Comparison of ENCODE assay signal across 19 cellular contexts in the genomic region with DNA sequence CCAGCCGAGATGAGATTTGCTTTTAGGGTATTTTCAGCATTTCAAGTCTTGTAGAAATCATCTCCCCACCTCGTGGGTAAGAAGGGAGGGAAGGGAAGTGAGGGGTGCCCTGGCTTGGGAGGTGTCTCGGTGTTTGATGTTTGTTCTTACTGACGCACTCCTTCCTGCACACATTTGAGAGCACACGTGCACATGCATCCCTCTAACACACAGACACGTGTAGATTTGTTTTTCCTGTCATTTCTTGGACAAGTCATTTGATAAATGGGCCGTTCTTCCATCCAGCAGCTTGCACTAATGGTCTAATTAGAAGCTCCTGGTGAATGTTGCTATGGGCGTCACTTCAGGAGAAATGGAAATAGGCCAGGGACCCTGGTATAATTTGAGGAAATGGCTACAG.
DNase-seq lines count a peak whose midpoint lies in the region; ATAC-seq, FAIRE-seq and TF ChIP-seq lines count a peak whose summit lies in the region.
"Had no signal": no experiment of that assay in that cellular context is flagged by ENCODE, and none has a peak within 500 bp of the region (broad histone marks: within the 10 kb centered on the region; RNA-seq: fewer than 3 reads in every experiment).

No MANE protein-coding gene starts in this region.

- intact Hi-C loops in natural killer cell (cut with micrococcal nuclease) = no loop called here

- peak; percentile 90 for FAIRE-seq in HTR-8/SVneo (lab: Jason Lieb, UNC)
- FAIRE-seq: A204.1, D721Med, G401.6, GM12891, GM19239 had no signal

- no peaks in the 10 kb centered on the region for H3K36me3 Mint-ChIP-seq in natural killer cell treated with Interleukin-12 subunit alpha and Interleukin-12 subunit beta and Interleukin-15 and Interleukin-18, amount 100 ng/mL, for 72 hours
- H3K36me3 Mint-ChIP-seq in natural killer cell = no peaks in the 10 kb centered on the region
- no peaks in the 10 kb centered on the region for H3K36me3 Mint-ChIP-seq in activated naive CD8-positive, alpha-beta T cell treated with anti-CD3 and anti-CD28 coated beads, Interleukin-2, amount 50 U/mL, for 24 hours (ENCODE audit: low read depth)
- H3K36me3 Mint-ChIP-seq: CD8-positive, alpha-beta T cell had no signal

- H3K27me3 Mint-ChIP-seq in natural killer cell treated with Interleukin-12 subunit alpha and Interleukin-12 subunit beta and Interleukin-15 and Interleukin-18, amount 100 ng/mL, for 72 hours = no peaks in the 10 kb centered on the region
- no peaks in the 10 kb centered on the region for H3K27me3 Mint-ChIP-seq in natural killer cell (ENCODE audit: low read depth in 2 of 2)
- no peaks in the 10 kb centered on the region for H3K27me3 Mint-ChIP-seq in activated naive CD8-positive, alpha-beta T cell treated with anti-CD3 and anti-CD28 coated beads, Interleukin-2, amount 50 U/mL, for 24 hours
- H3K27me3 Mint-ChIP-seq: B cell; CD4-positive, alpha-beta T cell had no signal

- no peaks in the 10 kb centered on the region for H3K4me1 Mint-ChIP-seq in natural killer cell treated with Interleukin-12 subunit alpha and Interleukin-12 subunit beta and Interleukin-15 and Interleukin-18, amount 100 ng/mL, for 72 hours (ENCODE audit: low read depth in 2 of 2)
- H3K4me1 Mint-ChIP-seq in natural killer cell = no peaks in the 10 kb centered on the region
- no peaks in the 10 kb centered on the region for H3K4me1 Mint-ChIP-seq in activated naive CD8-positive, alpha-beta T cell treated with anti-CD3 and anti-CD28 coated beads, Interleukin-2, amount 50 U/mL, for 24 hours
- H3K4me1 Mint-ChIP-seq: B cell had no signal

- DNase-seq in natural killer cell treated with Interleukin-12 subunit alpha and Interleukin-12 subunit beta and Interleukin-15 and Interleukin-18, amount 100 ng/mL, for 72 hours (ENCODE audit: low spot score) = peak; percentile 20
- DNase-seq in natural killer cell (no peak), HTR-8/SVneo (ENCODE audit: insufficient read length, low spot score) (no peak), Ammon's horn (ENCODE audit: low spot score) (no peak)
- DNase-seq in activated naive CD8-positive, alpha-beta T cell treated with anti-CD3 and anti-CD28 coated beads, Interleukin-2, amount 50 U/mL, for 24 hours = no peak
- DNase-seq: 8988T; ACHN; Caco-2; Calu3; CD4-positive, alpha-beta T cell; CD8-positive, alpha-beta T cell; DMS79 treated with DMSO at 0.1 percent for 48 hours; GF-D8 had no signal

- no peak overlapping the region for H3K4me3 Mint-ChIP-seq in natural killer cell treated with Interleukin-12 subunit alpha and Interleukin-12 subunit beta and Interleukin-15 and Interleukin-18, amount 100 ng/mL, for 72 hours
- no peak overlapping the region for H3K4me3 Mint-ChIP-seq in natural killer cell
- H3K4me3 Mint-ChIP-seq in activated naive CD8-positive, alpha-beta T cell treated with anti-CD3 and anti-CD28 coated beads, Interleukin-2, amount 50 U/mL, for 24 hours = no peak overlapping the region
- H3K4me3 Mint-ChIP-seq: B cell; CD4-positive, alpha-beta T cell; CD8-positive, alpha-beta T cell had no signal

- ATAC-seq in natural killer cell treated with Interleukin-12 subunit alpha and Interleukin-12 subunit beta and Interleukin-15 and Interleukin-18, amount 100 ng/mL, for 72 hours = no peak
- ATAC-seq in natural killer cell = no peak
- ATAC-seq in activated naive CD8-positive, alpha-beta T cell treated with anti-CD3 and anti-CD28 coated beads, Interleukin-2, amount 50 U/mL, for 24 hours = no peak
- ATAC-seq: CD8-positive, alpha-beta T cell had no signal

- no peak for TF ChIP-seq CTCF in natural killer cell (IDR thresholded peaks at IDR 0.05)

- H3K9me3 Mint-ChIP-seq in natural killer cell treated with Interleukin-12 subunit alpha and Interleukin-12 subunit beta and Interleukin-15 and Interleukin-18, amount 100 ng/mL, for 72 hours = no peaks in the 10 kb centered on the region
- H3K9me3 Mint-ChIP-seq in natural killer cell = peaks cover 0 to 5% of the 10 kb centered on the region in 2 donors
- H3K9me3 Mint-ChIP-seq in activated naive CD8-positive, alpha-beta T cell treated with anti-CD3 and anti-CD28 coated beads, Interleukin-2, amount 50 U/mL, for 24 hours = no peaks in the 10 kb centered on the region
- H3K9me3 Mint-ChIP-seq: CD4-positive, alpha-beta T cell; CD8-positive, alpha-beta T cell had no signal

- no peak overlapping the region for H3K27ac Mint-ChIP-seq in natural killer cell treated with Interleukin-12 subunit alpha and Interleukin-12 subunit beta and Interleukin-15 and Interleukin-18, amount 100 ng/mL, for 72 hours
- H3K27ac Mint-ChIP-seq in natural killer cell = no peak overlapping the region
- H3K27ac Mint-ChIP-seq in activated naive CD8-positive, alpha-beta T cell treated with anti-CD3 and anti-CD28 coated beads, Interleukin-2, amount 50 U/mL, for 24 hours = no peak overlapping the region
- H3K27ac Mint-ChIP-seq: B cell; CD4-positive, alpha-beta T cell; CD8-positive, alpha-beta T cell had no signal
